Comparison of ENCODE assay signal across 38 cellular contexts in genomic region chr4:176258135-176258534, GRCh38. TPM values are rescaled to one million over a fixed set of nuclear protein-coding genes. Genes with fewer than 3 reads are reported as not detected.
"Had no signal": no experiment of that assay in that cellular context is flagged by ENCODE, and none has a peak within 500 bp of the region (broad histone marks: within the 10 kb centered on the region; RNA-seq: fewer than 3 reads in every experiment).

No MANE protein-coding gene starts in this region.

- H3K36me3 ChIP-seq: brain microvascular endothelial cell, MG63, SJSA1 had no signal

- H3K4me1 Mint-ChIP-seq: activated B cell treated with CpG ODN at 0.5 μM for 24 hours; activated CD4-positive, alpha-beta memory T cell treated with anti-CD3 and anti-CD28 coated beads, Interleukin-2, amount 10 ng/mL, durations not matched to agents 7 days and 5 days; activated CD8-positive, alpha-beta memory T cell treated with anti-CD3 and anti-CD28 coated beads, Interleukin-2, amount 10 ng/mL, durations not matched to agents 7 days and 5 days; activated naive CD4-positive, alpha-beta T cell treated with anti-CD3 and anti-CD28 coated beads, Interleukin-2, amount 10 ng/mL, durations not matched to agents 7 days and 5 days; IgD-negative memory B cell had no signal

- H3K27ac ChIP-seq: brain microvascular endothelial cell, SJSA1, VCaP had no signal

- H3K36me3 Mint-ChIP-seq: activated CD8-positive, alpha-beta memory T cell treated with anti-CD3 and anti-CD28 coated beads, Interleukin-2, amount 10 ng/mL, durations not matched to agents 7 days and 5 days; activated naive CD4-positive, alpha-beta T cell treated with anti-CD3 and anti-CD28 coated beads, Interleukin-2, amount 10 ng/mL, durations not matched to agents 7 days and 5 days; activated naive CD8-positive, alpha-beta T cell had no signal

- H3K4me3 ChIP-seq: MG63, SJSA1 had no signal

- H3K9me3 ChIP-seq: MG63, SJSA1 had no signal

- ATAC-seq: activated CD8-positive, alpha-beta memory T cell treated with anti-CD3 and anti-CD28 coated beads, Interleukin-2, amount 10 ng/mL, durations not matched to agents 7 days and 5 days; activated naive CD8-positive, alpha-beta T cell treated with anti-CD3 and anti-CD28 coated beads, Interleukin-2, amount 50 U/mL, for 24 hours; Panc1 had no signal

- H3K27me3 Mint-ChIP-seq: activated CD4-positive, alpha-beta memory T cell treated with anti-CD3 and anti-CD28 coated beads, Interleukin-2, amount 10 ng/mL, durations not matched to agents 7 days and 5 days; activated naive CD4-positive, alpha-beta T cell treated with anti-CD3 and anti-CD28 coated beads, Interleukin-2, amount 10 ng/mL, durations not matched to agents 7 days and 5 days; IgD-negative memory B cell had no signal

- H3K27me3 ChIP-seq: brain microvascular endothelial cell, MG63, SJSA1 had no signal

- DNase-seq: activated B cell treated with CpG ODN at 0.5 μM for 24 hours; activated CD4-positive, alpha-beta memory T cell treated with anti-CD3 and anti-CD28 coated beads, Interleukin-2, amount 10 ng/mL, durations not matched to agents 7 days and 5 days; activated CD4-positive, alpha-beta T cell treated with anti-CD3 and anti-CD28 coated beads for 1 hour; activated CD4-positive, alpha-beta T cell treated with anti-CD3 and anti-CD28 coated beads for 48 hours; activated CD8-positive, alpha-beta memory T cell treated with anti-CD3 and anti-CD28 coated beads for 24 hours; activated CD8-positive, alpha-beta memory T cell treated with anti-CD3 and anti-CD28 coated beads, Interleukin-2, amount 10 ng/mL, durations not matched to agents 7 days and 5 days; activated CD8-positive, alpha-beta memory T cell treated with anti-CD3 and anti-CD28 coated beads, Interleukin-2, amount 50 U/mL, for 48 hours; activated effector memory CD4-positive, alpha-beta T cell treated with Interleukin-2 at 50 U/mL for 16 hours; activated naive CD4-positive, alpha-beta T cell treated with anti-CD3 and anti-CD28 coated beads, Interleukin-2, amount 10 ng/mL, durations not matched to agents 7 days and 5 days; activated naive CD8-positive, alpha-beta T cell treated with anti-CD3 and anti-CD28 coated beads, Interleukin-2, amount 50 U/mL, for 24 hours; activated T-cell treated with anti-CD3 and anti-CD28 coated beads, Interleukin-2, amount 50 U/mL, for 48 hours; amniotic stem cell; aorta; brain microvascular endothelial cell; central memory CD4-positive, alpha-beta T cell; Kasumi-1; KG1; MG63; NCI-H1048; NCI-H1436 treated with DMSO at 0.1 percent for 48 hours; NCI-H1694 treated with DMSO at 0.1 percent for 48 hours; NCI-H2029; NCI-H2107; NCI-H2171; NCI-H510A; NCI-H526; NCI-H774; SHP77; SW 1271; T-helper 1 cell; T-helper 2 cell; T-helper 9 cell had no signal

- H3K9me3 Mint-ChIP-seq: activated B cell treated with CpG ODN at 0.5 μM for 24 hours; activated CD4-positive, alpha-beta memory T cell treated with anti-CD3 and anti-CD28 coated beads, Interleukin-2, amount 10 ng/mL, durations not matched to agents 7 days and 5 days; activated naive CD4-positive, alpha-beta T cell treated with anti-CD3 and anti-CD28 coated beads, Interleukin-2, amount 10 ng/mL, durations not matched to agents 7 days and 5 days; activated naive CD8-positive, alpha-beta T cell treated with anti-CD3 and anti-CD28 coated beads, Interleukin-2, amount 50 U/mL, for 24 hours; IgD-negative memory B cell had no signal

- H3K4me3 Mint-ChIP-seq: activated B cell treated with CpG ODN at 0.5 μM for 24 hours; activated CD4-positive, alpha-beta memory T cell treated with anti-CD3 and anti-CD28 coated beads, Interleukin-2, amount 10 ng/mL, durations not matched to agents 7 days and 5 days; activated CD8-positive, alpha-beta memory T cell treated with anti-CD3 and anti-CD28 coated beads, Interleukin-2, amount 10 ng/mL, durations not matched to agents 7 days and 5 days; activated naive CD4-positive, alpha-beta T cell treated with anti-CD3 and anti-CD28 coated beads, Interleukin-2, amount 10 ng/mL, durations not matched to agents 7 days and 5 days; activated naive CD8-positive, alpha-beta T cell; activated naive CD8-positive, alpha-beta T cell treated with anti-CD3 and anti-CD28 coated beads, Interleukin-2, amount 50 U/mL, for 24 hours; IgD-negative memory B cell had no signal

- H3K27ac Mint-ChIP-seq: activated B cell treated with CpG ODN at 0.5 μM for 24 hours; activated CD4-positive, alpha-beta memory T cell treated with anti-CD3 and anti-CD28 coated beads, Interleukin-2, amount 10 ng/mL, durations not matched to agents 7 days and 5 days; activated CD8-positive, alpha-beta memory T cell treated with anti-CD3 and anti-CD28 coated beads, Interleukin-2, amount 10 ng/mL, durations not matched to agents 7 days and 5 days; activated naive CD4-positive, alpha-beta T cell treated with anti-CD3 and anti-CD28 coated beads, Interleukin-2, amount 10 ng/mL, durations not matched to agents 7 days and 5 days; activated naive CD8-positive, alpha-beta T cell; activated naive CD8-positive, alpha-beta T cell treated with anti-CD3 and anti-CD28 coated beads, Interleukin-2, amount 50 U/mL, for 24 hours; IgD-negative memory B cell had no signal

RNA-seq across cellular contexts. Expression of gene ASB5, which starts 10.9 kb away (rescaled TPM):
- total RNA-seq: activated B cell treated with CpG ODN at 0.5 μM for 24 hours; activated CD4-positive, alpha-beta memory T cell treated with anti-CD3 and anti-CD28 coated beads, Interleukin-2, amount 10 ng/mL, durations not matched to agents 7 days and 5 days; activated CD8-positive, alpha-beta memory T cell treated with anti-CD3 and anti-CD28 coated beads, Interleukin-2, amount 10 ng/mL, durations not matched to agents 7 days and 5 days; aorta; RPMI7951 had no signal
- polyA plus RNA-seq: IgD-negative memory B cell had no signal
